In the genomic region with DNA sequence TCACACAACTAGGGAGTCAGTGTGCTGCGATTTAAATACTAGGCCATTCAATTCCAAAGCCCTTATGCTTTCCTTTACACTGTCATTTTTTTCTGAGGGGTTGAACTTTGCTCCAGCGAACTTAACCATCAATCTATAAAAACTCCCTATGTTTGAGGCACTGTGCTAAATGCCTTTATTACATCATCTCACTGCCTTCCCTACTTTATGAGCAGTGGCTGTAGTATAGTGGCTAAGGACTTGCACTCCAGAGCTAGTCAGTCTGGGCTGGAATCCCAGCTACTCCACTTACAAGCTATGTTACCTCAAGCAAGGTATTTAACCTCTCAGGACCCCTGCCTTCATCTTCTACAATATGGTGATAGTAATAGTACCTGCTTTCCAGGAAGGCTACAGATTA, we compare ENCODE assay signal across 31 cellular contexts. TPM values are rescaled to one million over a fixed set of nuclear protein-coding genes. Genes with fewer than 3 reads are reported as not detected.
"Had no signal": no experiment of that assay in that cellular context is flagged by ENCODE, and none has a peak within 500 bp of the region (broad histone marks: within the 10 kb centered on the region; RNA-seq: fewer than 3 reads in every experiment).

No MANE protein-coding gene starts in this region.

- H3K36me3 Mint-ChIP-seq: activated naive CD4-positive, alpha-beta T cell treated with anti-CD3 and anti-CD28 coated beads, Interleukin-2, amount 50 U/mL, for 24 hours had no signal

- H3K4me1 Mint-ChIP-seq: activated CD4-positive, alpha-beta T cell treated with anti-CD3 and anti-CD28 coated beads, Interleukin-2, amount 10 ng/mL, durations not matched to agents 24 days and 14 days; activated naive CD4-positive, alpha-beta T cell treated with anti-CD3 and anti-CD28 coated beads, Interleukin-2, amount 50 U/mL, for 24 hours had no signal

- H3K27me3 Mint-ChIP-seq: activated CD4-positive, alpha-beta T cell treated with anti-CD3 and anti-CD28 coated beads, Interleukin-2, amount 10 ng/mL, durations not matched to agents 24 days and 14 days had no signal

- FAIRE-seq: astrocyte, TTC549 had no signal

- H3K4me3 ChIP-seq: adrenal gland, body of pancreas, breast epithelium, SJCRH30, SK-N-MC had no signal

- DNase-seq: activated CD4-positive, alpha-beta T cell treated with anti-CD3 and anti-CD28 coated beads, Interleukin-2, amount 10 ng/mL, durations not matched to agents 24 days and 14 days; activated CD4-positive, alpha-beta T cell treated with anti-CD3 and anti-CD28 coated beads, Interleukin-2, amount 50 U/mL, for 4 hours; activated CD8-positive, alpha-beta T cell treated with anti-CD3 and anti-CD28 coated beads for 36 hours; activated gamma-delta T cell; activated naive CD4-positive, alpha-beta T cell treated with Interleukin-2 at 50 U/mL for 16 hours; activated T-cell treated with anti-CD3 and anti-CD28 coated beads, Interleukin-2, amount 50 U/mL, for 24 hours; adrenal gland; body of pancreas; Karpas-422; KBM-7; NCI-H1105; NCI-H1417 treated with DMSO at 0.1 percent for 48 hours; NCI-H187 treated with DMSO at 0.1 percent for 48 hours; NCI-H2081; NCI-H345; NCI-H524 treated with DMSO at 0.1 percent for 48 hours; SHP77; SJCRH30 had no signal

- H3K4me3 Mint-ChIP-seq: activated CD4-positive, alpha-beta T cell treated with anti-CD3 and anti-CD28 coated beads, Interleukin-2, amount 10 ng/mL, durations not matched to agents 24 days and 14 days; activated CD8-positive, alpha-beta T cell treated with anti-CD3 and anti-CD28 coated beads for 36 hours; activated naive CD4-positive, alpha-beta T cell treated with anti-CD3 and anti-CD28 coated beads, Interleukin-2, amount 50 U/mL, for 24 hours; activated T-cell treated with anti-CD3 and anti-CD28 coated beads, Interleukin-2, amount 50 U/mL, for 24 hours; T-helper 1 cell treated with Interleukin-12 subunit alpha and Interleukin-12 subunit beta and Interleukin-4 antibody, amounts not matched to agents 30 μg/mL and 1 μg/mL, for 36 hours; T-helper 2 cell treated with Interferon-gamma antibody and Interleukin-4, amounts not matched to agents 5 μg/mL and 100 μg/mL, for 36 hours had no signal

- H3K27me3 ChIP-seq: adrenal gland, body of pancreas, breast epithelium, SJCRH30 had no signal

- H3K27ac ChIP-seq: adrenal gland, body of pancreas, breast epithelium, SJCRH30, SK-N-MC had no signal

- ATAC-seq: activated CD8-positive, alpha-beta T cell treated with anti-CD3 and anti-CD28 coated beads for 36 hours; body of pancreas; Panc1 had no signal

- H3K9me3 ChIP-seq: adrenal gland, body of pancreas, breast epithelium, SJCRH30 had no signal

- H3K36me3 ChIP-seq: adrenal gland, breast epithelium, SJCRH30 had no signal

- H3K27ac Mint-ChIP-seq: activated CD4-positive, alpha-beta T cell treated with anti-CD3 and anti-CD28 coated beads, Interleukin-2, amount 10 ng/mL, durations not matched to agents 24 days and 14 days; activated CD8-positive, alpha-beta T cell treated with anti-CD3 and anti-CD28 coated beads for 36 hours; activated naive CD4-positive, alpha-beta T cell treated with anti-CD3 and anti-CD28 coated beads, Interleukin-2, amount 50 U/mL, for 24 hours; activated T-cell treated with anti-CD3 and anti-CD28 coated beads, Interleukin-2, amount 50 U/mL, for 24 hours; activated T-helper 2 cell treated with anti-CD3 and anti-CD28 coated beads, Interferon-gamma antibody, Interleukin-2, Interleukin-4, amounts not matched to agents 10 μg/mL and 5 μg/mL and 100 μg/mL, durations not matched to agents 14 hours and 24 hours and 36 hours; T-helper 1 cell treated with Interleukin-12 subunit alpha and Interleukin-12 subunit beta and Interleukin-4 antibody, amounts not matched to agents 30 μg/mL and 1 μg/mL, for 36 hours; T-helper 2 cell treated with Interferon-gamma antibody and Interleukin-4, amounts not matched to agents 5 μg/mL and 100 μg/mL, for 36 hours had no signal

- H3K4me1 ChIP-seq: adrenal gland, breast epithelium, SJCRH30 had no signal

RNA-seq across cellular contexts. Expression of a gene that starts 27.0 kb away (rescaled TPM):
- total RNA-seq: activated CD4-positive, alpha-beta T cell treated with anti-CD3 and anti-CD28 coated beads, Interleukin-2, amount 10 ng/mL, durations not matched to agents 24 days and 14 days; activated CD8-positive, alpha-beta memory T cell treated with anti-CD3 and anti-CD28 coated beads for 36 hours; activated CD8-positive, alpha-beta T cell treated with anti-CD3 and anti-CD28 coated beads for 36 hours; activated T-helper 2 cell treated with anti-CD3 and anti-CD28 coated beads, Interferon-gamma antibody, Interleukin-2, Interleukin-4, amounts not matched to agents 10 μg/mL and 5 μg/mL and 100 μg/mL, durations not matched to agents 14 hours and 24 hours and 36 hours; cardiac septum; MCF 10A; RPMI7951; SJCRH30 had no signal
